In the genomic region with DNA sequence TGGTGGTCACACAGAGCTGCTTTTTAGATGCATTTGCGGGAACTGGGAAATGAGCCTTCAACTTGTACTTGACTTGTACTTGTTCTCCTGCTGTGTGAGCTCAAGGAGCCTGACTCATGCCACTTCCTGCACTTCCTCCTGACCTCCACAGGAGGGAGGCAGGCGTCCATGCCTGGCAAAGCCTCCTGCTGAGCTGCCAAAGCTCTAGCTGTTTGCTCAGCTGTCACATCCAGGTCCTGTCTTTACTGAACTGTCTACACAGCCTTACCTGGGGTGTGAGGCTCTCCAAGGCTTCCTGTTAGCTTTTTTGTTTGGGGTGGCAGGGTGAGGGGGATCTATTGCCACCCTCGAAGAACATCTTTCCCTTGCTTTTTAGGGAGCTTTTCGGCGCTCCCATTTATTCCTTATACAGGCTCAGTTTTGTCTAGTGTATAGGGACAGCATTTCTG, we compare ENCODE assay signal across 8 cellular contexts. TPM values are rescaled to one million over a fixed set of nuclear protein-coding genes. Genes with fewer than 3 reads are reported as not detected.
DNase-seq lines count a peak whose midpoint lies in the region; ATAC-seq and TF ChIP-seq lines count a peak whose summit lies in the region.

No MANE protein-coding gene starts in this region.

- no peak overlapping the region for H3K4me3 ChIP-seq in epithelial cell of esophagus (ENCODE audit: low read length)

- peak; percentile 100 for TF ChIP-seq CTCF in epithelial cell of esophagus (IDR thresholded peaks at IDR 0.05; ENCODE audit: insufficient read depth, low read depth, low read length, missing control alignments)

- DNase-seq in C1 segment of cervical spinal cord (lab: John Stamatoyannopoulos, UW) (peak in 13 of 14 donors; percentile 8 to 85 (median 52)), HuH-7.5 (ENCODE audit: low spot score) (peak; percentile 76), NOMO-1 treated with DMSO at 0.1 percent for 48 hours (lab: John Stamatoyannopoulos, UW; ENCODE audit: unreplicated experiment) (peak; percentile 89), epithelial cell of esophagus (ENCODE audit: low read depth) (peak; percentile 88), myocyte (ENCODE audit: low read depth) (peak; percentile 91), stromal cell of bone marrow (ENCODE audit: low read depth) (peak; percentile 76)
- peak; percentile 73 for DNase-seq in activated CD8-positive, alpha-beta memory T cell treated with anti-CD3 and anti-CD28 coated beads, Interleukin-2, amount 50 U/mL, for 48 hours

- peak; percentile 65 for ATAC-seq in GM19372 (IDR thresholded peaks at IDR 0.05; ENCODE audit: low read depth, unreplicated experiment)

RNA-seq across cellular contexts. Expression of gene THPO, which starts 6.4 kb away (rescaled TPM):
- total RNA-seq in myocyte, result 0.16 TPM in 1 of 2 replicates, not detected in the other
- 0.72 TPM for polyA plus RNA-seq in myocyte (2012)

RNA-seq across cellular contexts. Expression of gene CHRD, which starts 8.3 kb away (rescaled TPM):
- 8.4 and 18.8 TPM in 2 replicates for total RNA-seq in myocyte
- polyA plus RNA-seq in myocyte (2012), result 15.9 TPM

RNA-seq across cellular contexts. Expression of gene POLR2H, which starts 10.1 kb away (rescaled TPM):
- total RNA-seq in myocyte, result 77.1 and 87.4 TPM in 2 replicates
- polyA plus RNA-seq in myocyte (2012), result 74.5 TPM

RNA-seq across cellular contexts. Expression of gene CLCN2, which starts 10.2 kb away (rescaled TPM):
- 1.8 and 3.4 TPM in 2 replicates for total RNA-seq in myocyte
- 2.9 TPM for polyA plus RNA-seq in myocyte (2012)

RNA-seq across cellular contexts. Expression of gene FAM131A, which starts 34.2 kb away (rescaled TPM):
- total RNA-seq in myocyte, result 14.2 and 15.5 TPM in 2 replicates
- 7.6 TPM for polyA plus RNA-seq in myocyte (2012)
